8 cellular contexts compared by ENCODE assay signal in genomic region chr5:168486136-168486879, GRCh38. TPM values are rescaled to one million over a fixed set of nuclear protein-coding genes. Genes with fewer than 3 reads are reported as not detected.
A peak's percentile ranks its signal among the peaks of the same experiment; 100 is the strongest.
DNase-seq lines count a peak whose midpoint lies in the region; ATAC-seq lines count a peak whose summit lies in the region.

Gene RARS1, plus strand, starts transcription at chr5:168486471. Its CDS starts 28 bp downstream, at chr5:168486499.

- peaks cover 25 to 51% (median 40%) of the 10 kb centered on the region in 4 donors for H3K4me1 Mint-ChIP-seq in CD4-positive, CD25-positive, alpha-beta regulatory T cell
- peaks cover 15% of the 10 kb centered on the region for H3K4me1 Mint-ChIP-seq in dendritic cell treated with granulocyte-macrophage colony-stimulating factor and Interleukin-4, amounts not matched to agents 40 ng/mL and 50 ng/mL, for 4 days (ENCODE audit: low read depth)

- no peaks in the 10 kb centered on the region for H3K9me3 Mint-ChIP-seq in CD4-positive, CD25-positive, alpha-beta regulatory T cell
- H3K9me3 Mint-ChIP-seq in dendritic cell treated with granulocyte-macrophage colony-stimulating factor and Interleukin-4, amounts not matched to agents 40 ng/mL and 50 ng/mL, for 4 days = no peaks in the 10 kb centered on the region

- peak within 1 kb of the TSS; percentile 93 to 96 (median 96) for H3K27ac Mint-ChIP-seq in CD4-positive, CD25-positive, alpha-beta regulatory T cell
- peak within 1 kb of the TSS; percentile 86 for H3K27ac Mint-ChIP-seq in dendritic cell treated with granulocyte-macrophage colony-stimulating factor and Interleukin-4, amounts not matched to agents 40 ng/mL and 50 ng/mL, for 4 days

- peak; percentile 79 to 93 (median 80) for DNase-seq in CD4-positive, CD25-positive, alpha-beta regulatory T cell
- DNase-seq in NCI-H748 (lab: John Stamatoyannopoulos, UW; ENCODE audit: unreplicated experiment) (peak; percentile 94), left lobe of liver (ENCODE audit: low spot score) (peak; percentile 95)
- peak; percentile 75 to 88 for DNase-seq in activated CD4-positive, alpha-beta T cell treated with anti-CD3 and anti-CD28 coated beads, Interleukin-2, amount 50 U/mL, for 24 hours (ENCODE audit: low read depth in 1 of 2, low spot score in 1 of 2)
- DNase-seq in stimulated activated CD4-positive, alpha-beta T cell treated with anti-CD3 and anti-CD28 coated beads, Interleukin-2, amount 100 ng/mL, for 4 hours (ENCODE audit: low read depth) = peak; percentile 79

- H3K36me3 ChIP-seq in CD4-positive, CD25-positive, alpha-beta regulatory T cell (ENCODE audit: control insufficient read depth, insufficient read depth, low read length) = peaks cover 30% of the 10 kb centered on the region

- H3K9me3 ChIP-seq in CD4-positive, CD25-positive, alpha-beta regulatory T cell (ENCODE audit: control insufficient read depth in 2 of 2, low read length in 2 of 2) = no peaks in the 10 kb centered on the region

- H3K4me3 Mint-ChIP-seq in CD4-positive, CD25-positive, alpha-beta regulatory T cell = peak within 1 kb of the TSS; percentile 98 to 100 (median 99)
- H3K4me3 Mint-ChIP-seq in dendritic cell treated with granulocyte-macrophage colony-stimulating factor and Interleukin-4, amounts not matched to agents 40 ng/mL and 50 ng/mL, for 4 days = peak within 1 kb of the TSS; percentile 95

- H3K4me1 ChIP-seq in CD4-positive, CD25-positive, alpha-beta regulatory T cell (ENCODE audit: control insufficient read depth, insufficient read depth, low read length, poor library complexity, severe bottlenecking) = peaks cover 13% of the 10 kb centered on the region

- peak within 1 kb of the TSS; percentile 95 for H3K4me3 ChIP-seq in CD4-positive, CD25-positive, alpha-beta regulatory T cell (ENCODE audit: low read depth, low read length)

- H3K27ac ChIP-seq in CD4-positive, CD25-positive, alpha-beta regulatory T cell (ENCODE audit: insufficient read depth, low read length, poor library complexity, severe bottlenecking) = peak within 1 kb of the TSS; percentile 49

- H3K27me3 ChIP-seq in CD4-positive, CD25-positive, alpha-beta regulatory T cell (ENCODE audit: control insufficient read depth, insufficient read depth, low read length) = no peaks in the 10 kb centered on the region

- intact Hi-C loops in dendritic cell treated with granulocyte-macrophage colony-stimulating factor and Interleukin-4, amounts not matched to agents 40 ng/mL and 50 ng/mL, for 4 days (cut with micrococcal nuclease) = loop anchor here (1.0 kb wide), 2 partner anchors 93 to 217 kb away; partner anchors contain the start of gene PANK3

- H3K27me3 Mint-ChIP-seq in CD4-positive, CD25-positive, alpha-beta regulatory T cell = peaks cover 12% of the 10 kb centered on the region
- peaks cover 13% of the 10 kb centered on the region for H3K27me3 Mint-ChIP-seq in dendritic cell treated with granulocyte-macrophage colony-stimulating factor and Interleukin-4, amounts not matched to agents 40 ng/mL and 50 ng/mL, for 4 days

- ATAC-seq in CD4-positive, CD25-positive, alpha-beta regulatory T cell (ENCODE audit: low read depth in 2 of 2) = peak; percentile 92 to 96
- ATAC-seq in GM19372 (IDR thresholded peaks at IDR 0.05; ENCODE audit: low read depth, unreplicated experiment) (peak; percentile 90), HG03558 (IDR thresholded peaks at IDR 0.05; ENCODE audit: extremely low read depth, unreplicated experiment) (peak; percentile 76), left lobe of liver (peak; percentile 100)

- peaks cover 19% of the 10 kb centered on the region for H3K36me3 Mint-ChIP-seq in CD4-positive, CD25-positive, alpha-beta regulatory T cell
- peaks cover 46% of the 10 kb centered on the region for H3K36me3 Mint-ChIP-seq in dendritic cell treated with granulocyte-macrophage colony-stimulating factor and Interleukin-4, amounts not matched to agents 40 ng/mL and 50 ng/mL, for 4 days (ENCODE audit: low read depth)

RNA-seq across cellular contexts. Expression of gene RARS1, which starts in this region (rescaled TPM):
- total RNA-seq in CD4-positive, CD25-positive, alpha-beta regulatory T cell = 46.9 TPM
- 10 to 100 TPM; 16.1 to 21.8 (median 17.4) TPM for polyA plus RNA-seq in CD4-positive, CD25-positive, alpha-beta regulatory T cell
- 26.6 TPM for total RNA-seq in left lobe of liver

Comparison
In these comparisons a context has a peak if more than half of its experiments do, and no peak if none do; other contexts are left out.
1. Peak in every context shown above with its lines: DNase-seq, ATAC-seq, H3K4me3 ChIP-seq and H3K27ac ChIP-seq.